Comparison of ENCODE assay signal across 7 cellular contexts in genomic region chr20:2167122-2167521, GRCh38.
"Had no signal": no experiment of that assay in that cellular context is flagged by ENCODE, and none has a peak within 500 bp of the region (broad histone marks: within the 10 kb centered on the region; RNA-seq: fewer than 3 reads in every experiment).

No MANE protein-coding gene starts in this region.

- H3K9me3 ChIP-seq: HAP-1 had no signal

- H3K9ac ChIP-seq: GM23248 had no signal

- H3K4me3 ChIP-seq: GM23248, HAP-1 had no signal

- H2AFZ ChIP-seq: GM23248 had no signal

- H3K36me3 ChIP-seq: HAP-1 had no signal

- DNase-seq: GOT3, H7, IMR-90, KBM-7 had no signal

- H3K27ac ChIP-seq: GM23248, HL-60 had no signal

- H3K4me1 ChIP-seq: HAP-1 had no signal
